In genomic region chr7:128940494-128941322, GRCh38 we compare ENCODE assay signal across 9 cellular contexts. TPM values are rescaled to one million over a fixed set of nuclear protein-coding genes. Genes with fewer than 3 reads are reported as not detected.
A peak's percentile ranks its signal among the peaks of the same experiment; 100 is the strongest.
DNase-seq lines count a peak whose midpoint lies in the region; ATAC-seq and TF ChIP-seq lines count a peak whose summit lies in the region.
"Had no signal": no experiment of that assay in that cellular context is flagged by ENCODE, and none has a peak within 500 bp of the region (broad histone marks: within the 10 kb centered on the region; RNA-seq: fewer than 3 reads in every experiment).

No MANE protein-coding gene starts in this region.

- H3K9me3 ChIP-seq in KOPT-K1 (ENCODE audit: insufficient read depth, low read length, poor library complexity, severe bottlenecking) (no peaks in the 10 kb centered on the region), skeletal muscle tissue (ENCODE audit: control insufficient read depth in 3 of 3, low read length in 3 of 3) (no peaks in the 10 kb centered on the region), testis (no peaks in the 10 kb centered on the region)

- no peak for TF ChIP-seq CTCF in testis (IDR thresholded peaks at IDR 0.05)

- no peak overlapping the region for H3K9ac ChIP-seq in skeletal muscle tissue (ENCODE audit: low read depth in 1 of 3, low read length in 3 of 3)

- H3K27me3 ChIP-seq in skeletal muscle tissue (ENCODE audit: control insufficient read depth in 3 of 3, insufficient read depth in 3 of 3, low read length in 3 of 3) (peaks cover 18 to 23% (median 22%) of the 10 kb centered on the region in 3 donors), testis (no peaks in the 10 kb centered on the region)

- intact Hi-C loops in testis (cut with DNase I; ENCODE audit: low total_unique reads) = no loop called here

- no peak for DNase-seq in testis
- DNase-seq in OCI-M2 (lab: John Stamatoyannopoulos, UW; ENCODE audit: unreplicated experiment) = no peak
- no peak for DNase-seq in NCI-H1694 treated with DMSO at 0.1 percent for 48 hours (lab: John Stamatoyannopoulos, UW)

- peak; percentile 47 for ATAC-seq in GM18519 (IDR thresholded peaks at IDR 0.05; ENCODE audit: low FRiP score, unreplicated experiment)
- peak; percentile 51 for ATAC-seq in GM21619 (IDR thresholded peaks at IDR 0.05; ENCODE audit: unreplicated experiment)

- H3K36me3 ChIP-seq in KOPT-K1 (ENCODE audit: insufficient read depth, low read length) (no peaks in the 10 kb centered on the region), skeletal muscle tissue (ENCODE audit: control insufficient read depth in 3 of 3, insufficient read depth in 3 of 3, low read length in 3 of 3) (no peaks in the 10 kb centered on the region), testis (ENCODE audit: low read depth, missing control alignments) (no peaks in the 10 kb centered on the region)

- WGBS in testis, 2 donors = 78 to 88% methylated on average over 12 to 20 of the region's 20 CpGs

- H3K4me1 ChIP-seq in skeletal muscle tissue (ENCODE audit: control insufficient read depth in 3 of 3, insufficient read depth in 3 of 3, low read length in 3 of 3) = peaks cover 6 to 14% (median 7%) of the 10 kb centered on the region in 3 donors
- peaks cover 4% of the 10 kb centered on the region for H3K4me1 ChIP-seq in testis

- TF ChIP-seq POLR2A in testis (IDR thresholded peaks at IDR 0.05) = no peak

- peak overlapping the region in 1 of 3 donors; percentile 9 for H3K4me3 ChIP-seq in skeletal muscle tissue (ENCODE audit: low read length in 3 of 3)
- no peak overlapping the region for H3K4me3 ChIP-seq in testis

- H3K27ac ChIP-seq in KOPT-K1 (ENCODE audit: low read depth, low read length, poor library complexity, severe bottlenecking) = peak overlapping the region; percentile 44
- peak overlapping the region; percentile 65 for H3K27ac ChIP-seq in cingulate gyrus (ENCODE audit: low read depth, low read length)
- peak overlapping the region; percentile 7 for H3K27ac ChIP-seq in skeletal muscle tissue (ENCODE audit: low read depth, low read length)
- no peak overlapping the region for H3K27ac ChIP-seq in testis

RNA-seq across cellular contexts. Expression of gene IRF5, which starts 3.0 kb away (rescaled TPM):
- total RNA-seq in skeletal muscle tissue (2.6 TPM), testis (1 to 10 TPM; 2.9 to 5.6 TPM)
- polyA plus RNA-seq in testis (ENCODE audit: insufficient read depth, low read depth, low replicate concordance) = 4.6 TPM
- total RNA-seq: glomerular endothelial cell had no signal

RNA-seq across cellular contexts. Expression of gene KCP, which starts 30.2 kb away (rescaled TPM):
- under 0.01 TPM for total RNA-seq in skeletal muscle tissue
- total RNA-seq in testis = 1 to 10 TPM in 1 of 2 donors, under 1 TPM in 1; 0.68 to 1.2 TPM
- polyA plus RNA-seq in testis (ENCODE audit: insufficient read depth, low read depth, low replicate concordance) = 1.4 TPM

Comparison
In these comparisons a context has a peak if more than half of its experiments do, and no peak if none do; other contexts are left out.
1. H3K27ac ChIP-seq: peak in KOPT-K1 (single experiment), cingulate gyrus (single experiment) and skeletal muscle tissue (single experiment); none in testis (0 of 2).